In the genomic region with DNA sequence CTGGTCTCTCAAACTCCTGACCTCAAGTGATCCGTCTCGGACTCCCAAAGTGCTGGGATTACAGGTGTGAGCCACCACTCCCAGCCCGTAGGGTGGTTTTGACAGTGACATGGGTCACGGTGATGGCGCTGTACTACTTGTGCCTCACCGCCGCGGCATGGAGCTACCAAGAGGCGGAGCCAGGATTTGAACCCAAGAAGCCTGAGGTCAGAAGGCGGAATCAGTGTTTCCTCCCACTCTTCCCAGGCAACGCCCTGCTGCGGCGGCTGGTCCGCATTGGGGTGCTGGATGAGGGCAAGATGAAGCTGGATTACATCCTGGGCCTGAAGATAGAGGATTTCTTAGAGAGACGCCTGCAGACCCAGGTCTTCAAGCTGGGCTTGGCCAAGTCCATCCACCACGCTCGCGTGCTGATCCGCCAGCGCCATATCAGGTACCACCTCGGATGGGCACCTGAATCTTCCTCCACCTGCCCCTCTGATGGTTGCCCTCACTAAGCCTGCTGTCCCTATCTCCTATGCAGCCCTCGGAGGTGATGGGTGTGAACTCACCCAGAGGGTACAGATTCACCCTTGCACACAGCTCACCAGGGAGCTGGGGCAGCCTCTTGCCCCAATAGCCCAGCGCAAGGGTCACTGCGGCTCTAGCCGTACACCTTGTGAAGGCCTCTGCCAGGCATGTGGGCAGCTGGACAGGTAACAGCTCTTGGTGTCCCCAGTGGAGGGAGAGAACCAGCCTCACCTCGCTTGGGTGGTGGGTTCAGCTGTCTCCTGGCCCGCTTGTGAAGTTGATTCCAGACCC, we compare ENCODE assay signal across 13 cellular contexts. TPM values are rescaled to one million over a fixed set of nuclear protein-coding genes. Genes with fewer than 3 reads are reported as not detected.
A peak's percentile ranks its signal among the peaks of the same experiment; 100 is the strongest.
DNase-seq lines count a peak whose midpoint lies in the region; TF ChIP-seq lines count a peak whose summit lies in the region.
"Had no signal": no experiment of that assay in that cellular context is flagged by ENCODE, and none has a peak within 500 bp of the region (broad histone marks: within the 10 kb centered on the region; RNA-seq: fewer than 3 reads in every experiment).

No MANE protein-coding gene starts in this region.

- H3K9me3 ChIP-seq in OCI-LY3 (ENCODE audit: insufficient read depth, low read length) (no peaks in the 10 kb centered on the region), trophoblast cell (ENCODE audit: insufficient read depth, low read depth, low read length) (no peaks in the 10 kb centered on the region)

- H3K27ac ChIP-seq in OCI-LY3 (ENCODE audit: low read length) (no peak overlapping the region), skin epidermis (peak overlapping the region in 13 of 21 experiments; percentile 12 to 87 (median 70)), trophoblast cell (ENCODE audit: low read depth, low read length) (no peak overlapping the region)
- H3K27ac ChIP-seq: neural progenitor cell had no signal

- H3K27me3 Mint-ChIP-seq in T-helper 1 cell treated with Interleukin-12 subunit alpha and Interleukin-12 subunit beta and Interleukin-4 antibody, amounts not matched to agents 30 μg/mL and 1 μg/mL, for 36 hours (ENCODE audit: low read depth) = no peaks in the 10 kb centered on the region

- H3K4me2 ChIP-seq in OCI-LY3 (ENCODE audit: low read length) (peak overlapping the region; percentile 54), trophoblast cell (ENCODE audit: low read length) (no peak overlapping the region)

- H3K4me1 Mint-ChIP-seq in T-helper 1 cell treated with Interleukin-12 subunit alpha and Interleukin-12 subunit beta and Interleukin-4 antibody, amounts not matched to agents 30 μg/mL and 1 μg/mL, for 36 hours (ENCODE audit: low read depth) = peaks cover 67% of the 10 kb centered on the region

- no peak overlapping the region for H4K8ac ChIP-seq in trophoblast cell (ENCODE audit: low read depth, low read length)

- DNase-seq in T-helper 1 cell (no peak), fibroblast of villous mesenchyme (ENCODE audit: low read depth) (no peak), DMS79 (lab: John Stamatoyannopoulos, UW) (no peak), trophoblast cell (no peak)
- no peak for DNase-seq in stimulated activated CD4-positive, alpha-beta T cell treated with anti-CD3 and anti-CD28 coated beads, Interleukin-15, amount 100 ng/mL, for 24 hours
- DNase-seq: 8988T; DMS53; NCI-H1105 treated with DMSO at 0.1 percent for 48 hours; stimulated activated naive CD4-positive, alpha-beta T cell had no signal

- H3K4me1 ChIP-seq in OCI-LY3 (ENCODE audit: low read length) (peaks cover 73% of the 10 kb centered on the region), trophoblast cell (ENCODE audit: control insufficient read depth in 1 of 2, insufficient read depth in 2 of 2, low read length in 2 of 2) (peaks cover 27% of the 10 kb centered on the region in 2 experiments)

- no CpG with 5 or more reads among the region's 27 CpGs for WGBS in trophoblast cell (ENCODE audit: extremely low coverage, insufficient coverage, insufficient read length)

- H2BK12ac ChIP-seq in trophoblast cell (ENCODE audit: low read length) = no peak overlapping the region

- H3K18ac ChIP-seq in trophoblast cell (ENCODE audit: low read length) = no peak overlapping the region

- H3K4me3 ChIP-seq in OCI-LY3 (ENCODE audit: low read length) (no peak overlapping the region), fibroblast of villous mesenchyme (ENCODE audit: low read depth, low read length) (peak overlapping the region; percentile 9), skin epidermis (peak overlapping the region in 1 of 7 experiments; percentile 11), trophoblast cell (ENCODE audit: low read depth, low read length) (no peak overlapping the region)
- H3K4me3 ChIP-seq: neural progenitor cell had no signal

- H2AFZ ChIP-seq in OCI-LY3 (ENCODE audit: low read depth, low read length) (no peak overlapping the region), trophoblast cell (ENCODE audit: insufficient read depth, low read length, poor library complexity) (no peak overlapping the region)
- H2AFZ ChIP-seq: neural progenitor cell had no signal

- no peak overlapping the region for H3K14ac ChIP-seq in trophoblast cell (ENCODE audit: low read length)

- H3K36me3 Mint-ChIP-seq in T-helper 1 cell treated with Interleukin-12 subunit alpha and Interleukin-12 subunit beta and Interleukin-4 antibody, amounts not matched to agents 30 μg/mL and 1 μg/mL, for 36 hours (ENCODE audit: low read depth) = peaks cover 73% of the 10 kb centered on the region

- peaks cover 70% of the 10 kb centered on the region for H3K79me2 ChIP-seq in OCI-LY3 (ENCODE audit: low read length)
- peaks cover 17% of the 10 kb centered on the region for H3K79me2 ChIP-seq in trophoblast cell (ENCODE audit: control insufficient read depth, insufficient read depth, low read length, poor library complexity)

- H4K91ac ChIP-seq in trophoblast cell (ENCODE audit: low read depth, low read length) = no peak overlapping the region

- H2BK120ac ChIP-seq in trophoblast cell (ENCODE audit: insufficient read depth, low read length, poor library complexity) = no peak overlapping the region

- no peak overlapping the region for H3K9ac ChIP-seq in OCI-LY3 (ENCODE audit: low read length)
- no peak overlapping the region for H3K9ac ChIP-seq in trophoblast cell (ENCODE audit: low read length)
- H3K9ac ChIP-seq: neural progenitor cell had no signal

- no peak overlapping the region for H4K12ac ChIP-seq in trophoblast cell (ENCODE audit: low read depth, low read length)

- H3K27ac Mint-ChIP-seq in T-helper 1 cell treated with Interleukin-12 subunit alpha and Interleukin-12 subunit beta and Interleukin-4 antibody, amounts not matched to agents 30 μg/mL and 1 μg/mL, for 36 hours = no peak overlapping the region
- H3K27ac Mint-ChIP-seq: neural progenitor cell had no signal

- no peaks in the 10 kb centered on the region for H3K27me3 ChIP-seq in OCI-LY3 (ENCODE audit: low read depth, low read length)
- no peaks in the 10 kb centered on the region for H3K27me3 ChIP-seq in trophoblast cell (ENCODE audit: insufficient read depth, low read length)
- H3K27me3 ChIP-seq: neural progenitor cell had no signal

- H3K9me3 Mint-ChIP-seq in T-helper 1 cell treated with Interleukin-12 subunit alpha and Interleukin-12 subunit beta and Interleukin-4 antibody, amounts not matched to agents 30 μg/mL and 1 μg/mL, for 36 hours = no peaks in the 10 kb centered on the region
- H3K9me3 Mint-ChIP-seq: neural progenitor cell had no signal

- no peak overlapping the region for H3K4ac ChIP-seq in trophoblast cell (ENCODE audit: low read depth, low read length)

- H3K36me3 ChIP-seq in OCI-LY3 (replicated peaks; ENCODE audit: low read depth, low read length) (peaks cover 82% of the 10 kb centered on the region), trophoblast cell (ENCODE audit: control insufficient read depth in 1 of 2, insufficient read depth in 2 of 2, low read length in 2 of 2) (peaks cover 60 to 87% of the 10 kb centered on the region in 2 experiments)

- no peak overlapping the region for H2BK5ac ChIP-seq in trophoblast cell (ENCODE audit: low read depth, low read length, poor library complexity)

- peak overlapping the region; percentile 65 for H3K4me3 Mint-ChIP-seq in T-helper 1 cell treated with Interleukin-12 subunit alpha and Interleukin-12 subunit beta and Interleukin-4 antibody, amounts not matched to agents 30 μg/mL and 1 μg/mL, for 36 hours
- H3K4me3 Mint-ChIP-seq: neural progenitor cell had no signal

- H3K79me1 ChIP-seq in trophoblast cell (ENCODE audit: low read length) = peaks cover 1% of the 10 kb centered on the region

- H4K20me1 ChIP-seq in OCI-LY3 (ENCODE audit: insufficient read depth, low read length) = peaks cover 98% of the 10 kb centered on the region

- no peak overlapping the region for H2AK5ac ChIP-seq in trophoblast cell (ENCODE audit: low read length)

- TF ChIP-seq CTCF in OCI-LY3 (IDR thresholded peaks at IDR 0.05; ENCODE audit: low read depth, low read length) = no peak
- TF ChIP-seq CTCF in fibroblast of villous mesenchyme (IDR thresholded peaks at IDR 0.05; ENCODE audit: insufficient read depth, low read depth, low read length) = no peak

- H3K23ac ChIP-seq in trophoblast cell (ENCODE audit: low read length) = no peak overlapping the region

RNA-seq across cellular contexts. Expression of a gene that starts 5.6 kb away (rescaled TPM):
- total RNA-seq in fibroblast of villous mesenchyme = 985 and 1,373 TPM in 2 replicates
- polyA plus RNA-seq in trophoblast cell (2013) = 1,462 and 1,531 TPM in 2 replicates

RNA-seq across cellular contexts. Expression of a gene that starts 15.1 kb away (rescaled TPM):
- 82.5 and 83.8 TPM in 2 replicates for total RNA-seq in fibroblast of villous mesenchyme
- polyA plus RNA-seq in trophoblast cell (2013) = 73.3 and 75.2 TPM in 2 replicates

RNA-seq across cellular contexts. Expression of a gene that starts 16.6 kb away (rescaled TPM):
- not detected in 2 replicates for total RNA-seq in fibroblast of villous mesenchyme
- polyA plus RNA-seq in trophoblast cell (2013) = 0.33 and 0.50 TPM in 2 replicates

RNA-seq across cellular contexts. Expression of a gene that starts 16.9 kb away (rescaled TPM):
- total RNA-seq in fibroblast of villous mesenchyme = 60.2 and 73.4 TPM in 2 replicates
- 289 and 304 TPM in 2 replicates for polyA plus RNA-seq in trophoblast cell (2013)

RNA-seq across cellular contexts. Expression of a gene that starts 33.3 kb away (rescaled TPM):
- total RNA-seq in fibroblast of villous mesenchyme = 0.32 TPM in 1 of 2 replicates, not detected in the other
- polyA plus RNA-seq in trophoblast cell (2013) = 6.2 and 6.5 TPM in 2 replicates

Comparison
In these comparisons a context has a peak if more than half of its experiments do, and no peak if none do; other contexts are left out.
1. H3K27ac ChIP-seq: peak in skin epidermis (13 of 21); none in OCI-LY3 (single experiment) and trophoblast cell (single experiment).